10 cellular contexts compared by ENCODE assay signal in genomic region chr6:83086751-83087150, GRCh38. TPM values are rescaled to one million over a fixed set of nuclear protein-coding genes. Genes with fewer than 3 reads are reported as not detected.
DNase-seq lines count a peak whose midpoint lies in the region; ATAC-seq and TF ChIP-seq lines count a peak whose summit lies in the region.
"Had no signal": no experiment of that assay in that cellular context is flagged by ENCODE, and none has a peak within 500 bp of the region (broad histone marks: within the 10 kb centered on the region; RNA-seq: fewer than 3 reads in every experiment).

No MANE protein-coding gene starts in this region.

- H3K27ac Mint-ChIP-seq in activated CD8-positive, alpha-beta memory T cell treated with anti-CD3 and anti-CD28 coated beads, Interleukin-2, amount 10 ng/mL, durations not matched to agents 7 days and 5 days = peak overlapping the region; percentile 91
- peak overlapping the region; percentile 32 for H3K27ac Mint-ChIP-seq in stimulated activated effector memory CD8-positive, alpha-beta T cell treated with anti-CD3 and anti-CD28 coated beads, Interleukin-12 subunit alpha, Interleukin-12 subunit beta, amount 100 ng/mL, for 72 hours

- H3K36me3 ChIP-seq in brain microvascular endothelial cell (replicated peaks) = no peaks in the 10 kb centered on the region

- peak overlapping the region; percentile 81 for H3K4me3 Mint-ChIP-seq in activated CD8-positive, alpha-beta memory T cell treated with anti-CD3 and anti-CD28 coated beads, Interleukin-2, amount 10 ng/mL, durations not matched to agents 7 days and 5 days
- H3K4me3 Mint-ChIP-seq in stimulated activated effector memory CD8-positive, alpha-beta T cell treated with anti-CD3 and anti-CD28 coated beads, Interleukin-12 subunit alpha, Interleukin-12 subunit beta, amount 100 ng/mL, for 72 hours = peak overlapping the region; percentile 35

- DNase-seq in activated CD8-positive, alpha-beta memory T cell treated with anti-CD3 and anti-CD28 coated beads, Interleukin-2, amount 10 ng/mL, durations not matched to agents 7 days and 5 days = no peak
- no peak for DNase-seq in activated CD8-positive, alpha-beta memory T cell treated with anti-CD3 and anti-CD28 coated beads, Interleukin-2, amount 50 U/mL, for 4 hours
- DNase-seq in stimulated activated effector memory CD8-positive, alpha-beta T cell treated with anti-CD3 and anti-CD28 coated beads, Interleukin-12 subunit alpha, Interleukin-12 subunit beta, amount 100 ng/mL, for 72 hours (ENCODE audit: low spot score in 2 of 2) = no peak
- DNase-seq in T1000 (lab: John Stamatoyannopoulos, UW) = no peak
- DNase-seq in brain microvascular endothelial cell = no peak
- DNase-seq in NCI-H526 (lab: John Stamatoyannopoulos, UW) = no peak
- DNase-seq: GDM1, Kasumi-1 had no signal

- no peaks in the 10 kb centered on the region for H3K9me3 Mint-ChIP-seq in activated CD8-positive, alpha-beta memory T cell treated with anti-CD3 and anti-CD28 coated beads, Interleukin-2, amount 10 ng/mL, durations not matched to agents 7 days and 5 days (ENCODE audit: low read depth)
- no peaks in the 10 kb centered on the region for H3K9me3 Mint-ChIP-seq in stimulated activated effector memory CD8-positive, alpha-beta T cell treated with anti-CD3 and anti-CD28 coated beads, Interleukin-12 subunit alpha, Interleukin-12 subunit beta, amount 100 ng/mL, for 72 hours

- peak; percentile 93 for ATAC-seq in activated CD8-positive, alpha-beta memory T cell treated with anti-CD3 and anti-CD28 coated beads, Interleukin-2, amount 10 ng/mL, durations not matched to agents 7 days and 5 days
- ATAC-seq in GM21528 (IDR thresholded peaks at IDR 0.05; ENCODE audit: low FRiP score, unreplicated experiment) = peak; percentile 98
- peak; percentile 99 for ATAC-seq in HG03196 (IDR thresholded peaks at IDR 0.05; ENCODE audit: unreplicated experiment)
- ATAC-seq in stimulated activated effector memory CD8-positive, alpha-beta T cell treated with anti-CD3 and anti-CD28 coated beads, Interleukin-12 subunit alpha, Interleukin-12 subunit beta, amount 100 ng/mL, for 72 hours = peak; percentile 73

- H3K27ac ChIP-seq in brain microvascular endothelial cell = no peak overlapping the region

- H3K27me3 ChIP-seq in brain microvascular endothelial cell (replicated peaks) = no peaks in the 10 kb centered on the region

- peaks cover 16% of the 10 kb centered on the region for H3K36me3 Mint-ChIP-seq in activated CD8-positive, alpha-beta memory T cell treated with anti-CD3 and anti-CD28 coated beads, Interleukin-2, amount 10 ng/mL, durations not matched to agents 7 days and 5 days
- H3K36me3 Mint-ChIP-seq in stimulated activated effector memory CD8-positive, alpha-beta T cell treated with anti-CD3 and anti-CD28 coated beads, Interleukin-12 subunit alpha, Interleukin-12 subunit beta, amount 100 ng/mL, for 72 hours = no peaks in the 10 kb centered on the region

- TF ChIP-seq CTCF in brain microvascular endothelial cell (IDR thresholded peaks at IDR 0.05; ENCODE audit: low read depth, low read length, missing control alignments) = no peak

- peaks cover 41% of the 10 kb centered on the region for H3K4me1 Mint-ChIP-seq in activated CD8-positive, alpha-beta memory T cell treated with anti-CD3 and anti-CD28 coated beads, Interleukin-2, amount 10 ng/mL, durations not matched to agents 7 days and 5 days
- H3K4me1 Mint-ChIP-seq in stimulated activated effector memory CD8-positive, alpha-beta T cell treated with anti-CD3 and anti-CD28 coated beads, Interleukin-12 subunit alpha, Interleukin-12 subunit beta, amount 100 ng/mL, for 72 hours = peaks cover 19% of the 10 kb centered on the region

- in situ Hi-C loops in brain microvascular endothelial cell (cut with HindIII; ENCODE audit: low pct_ligation_motif_present, low sequenced_read_pairs) = loop anchor here (25.0 kb wide), 1 partner anchor 426 kb away; the partner anchor contains the start of gene PRSS35

- H3K4me3 ChIP-seq in brain microvascular endothelial cell (ENCODE audit: low read depth, low read length) = no peak overlapping the region

- no peaks in the 10 kb centered on the region for H3K27me3 Mint-ChIP-seq in activated CD8-positive, alpha-beta memory T cell treated with anti-CD3 and anti-CD28 coated beads, Interleukin-2, amount 10 ng/mL, durations not matched to agents 7 days and 5 days

- CTCF ChIA-PET in activated CD8-positive, alpha-beta memory T cell treated with anti-CD3 and anti-CD28 coated beads, Interleukin-2, amount 10 ng/mL, durations not matched to agents 7 days and 5 days (lab: Charles Lee) = interaction anchor here (8.3 kb wide), 1 partner anchor 20 kb away, joined by 97 read pairs; the partner anchor contains the start of genes DOP1A and UBE3D

RNA-seq across cellular contexts. Expression of gene DOP1A, which starts 19.3 kb away (rescaled TPM):
- total RNA-seq in activated CD8-positive, alpha-beta memory T cell treated with anti-CD3 and anti-CD28 coated beads, Interleukin-2, amount 10 ng/mL, durations not matched to agents 7 days and 5 days = 10 to 100 TPM; 22.0 to 34.7 TPM

RNA-seq across cellular contexts. Expression of gene UBE3D, which starts 21.1 kb away (rescaled TPM):
- total RNA-seq in activated CD8-positive, alpha-beta memory T cell treated with anti-CD3 and anti-CD28 coated beads, Interleukin-2, amount 10 ng/mL, durations not matched to agents 7 days and 5 days = 1 to 10 TPM; 4.6 to 4.7 TPM
